8 cellular contexts compared by ENCODE assay signal in genomic region chr15:45402955-45403892, GRCh38. TPM values are rescaled to one million over a fixed set of nuclear protein-coding genes. Genes with fewer than 3 reads are reported as not detected.
A peak's percentile ranks its signal among the peaks of the same experiment; 100 is the strongest.
DNase-seq lines count a peak whose midpoint lies in the region; ATAC-seq lines count a peak whose summit lies in the region.

No MANE protein-coding gene starts in this region.

- peaks cover 25% of the 10 kb centered on the region for H3K36me3 Mint-ChIP-seq in T-helper 2 cell treated with Interferon-gamma antibody and Interleukin-4, amounts not matched to agents 5 μg/mL and 100 μg/mL, for 36 hours (ENCODE audit: low read depth)
- H3K36me3 Mint-ChIP-seq in central memory CD8-positive, alpha-beta T cell (ENCODE audit: insufficient read depth) = peaks cover 22% of the 10 kb centered on the region

- peak overlapping the region; percentile 99 for H3K4me3 Mint-ChIP-seq in T-helper 2 cell treated with Interferon-gamma antibody and Interleukin-4, amounts not matched to agents 5 μg/mL and 100 μg/mL, for 36 hours
- H3K4me3 Mint-ChIP-seq in central memory CD8-positive, alpha-beta T cell = peak overlapping the region; percentile 84

- H3K27me3 Mint-ChIP-seq in T-helper 2 cell treated with Interferon-gamma antibody and Interleukin-4, amounts not matched to agents 5 μg/mL and 100 μg/mL, for 36 hours (ENCODE audit: low read depth) = no peaks in the 10 kb centered on the region
- H3K27me3 Mint-ChIP-seq in central memory CD8-positive, alpha-beta T cell = no peaks in the 10 kb centered on the region

- peaks cover 33% of the 10 kb centered on the region for H3K4me1 Mint-ChIP-seq in T-helper 2 cell treated with Interferon-gamma antibody and Interleukin-4, amounts not matched to agents 5 μg/mL and 100 μg/mL, for 36 hours (ENCODE audit: low read depth)
- peaks cover 27% of the 10 kb centered on the region for H3K4me1 Mint-ChIP-seq in central memory CD8-positive, alpha-beta T cell

- H3K9me3 Mint-ChIP-seq in T-helper 2 cell treated with Interferon-gamma antibody and Interleukin-4, amounts not matched to agents 5 μg/mL and 100 μg/mL, for 36 hours = no peaks in the 10 kb centered on the region
- H3K9me3 Mint-ChIP-seq in central memory CD8-positive, alpha-beta T cell = no peaks in the 10 kb centered on the region

- H3K27ac Mint-ChIP-seq in T-helper 2 cell treated with Interferon-gamma antibody and Interleukin-4, amounts not matched to agents 5 μg/mL and 100 μg/mL, for 36 hours = peak overlapping the region; percentile 86
- H3K27ac Mint-ChIP-seq in central memory CD8-positive, alpha-beta T cell (ENCODE audit: low read depth) = peak overlapping the region; percentile 79

- ATAC-seq in GM19438 (IDR thresholded peaks at IDR 0.05; ENCODE audit: low read depth, unreplicated experiment) = peak; percentile 38
- ATAC-seq in HG03520 (IDR thresholded peaks at IDR 0.05; ENCODE audit: unreplicated experiment) = peak; percentile 28
- peak; percentile 15 for ATAC-seq in central memory CD8-positive, alpha-beta T cell (replicated peaks; ENCODE audit: extremely low read depth, poor library complexity, severe bottlenecking)
- ATAC-seq in left lobe of liver = peak; percentile 60

- DNase-seq in CD1c-positive myeloid dendritic cell (ENCODE audit: extremely low spot score) (peak; percentile 48), left lobe of liver (ENCODE audit: low spot score) (peak; percentile 70), kidney glomerular epithelial cell (lab: John Stamatoyannopoulos, UW) (no peak)
- DNase-seq in T-helper 2 cell treated with Interferon-gamma antibody and Interleukin-4, amounts not matched to agents 5 μg/mL and 100 μg/mL, for 36 hours (ENCODE audit: low spot score) = peak; percentile 26
- no peak for DNase-seq in central memory CD8-positive, alpha-beta T cell (ENCODE audit: low spot score in 2 of 2)
- peak in 2 of 3 experiments; percentile 9 to 14 for DNase-seq in stimulated activated CD4-positive, alpha-beta T cell treated with anti-CD3 and anti-CD28 coated beads, TNF-alpha, amount 100 ng/mL, for 24 hours (ENCODE audit: low read depth in 3 of 3)

RNA-seq across cellular contexts. Expression of gene GATM, which starts 24.9 kb away (rescaled TPM):
- total RNA-seq in left lobe of liver = 570 TPM

Comparison
In these comparisons a context has a peak if more than half of its experiments do, and no peak if none do; other contexts are left out.
1. DNase-seq: peak in CD1c-positive myeloid dendritic cell (single experiment), T-helper 2 cell treated with Interferon-gamma antibody and Interleukin-4, amounts not matched to agents 5 μg/mL and 100 μg/mL, for 36 hours (single experiment), left lobe of liver (single experiment) and stimulated activated CD4-positive, alpha-beta T cell treated with anti-CD3 and anti-CD28 coated beads, TNF-alpha, amount 100 ng/mL, for 24 hours (2 of 3); none in central memory CD8-positive, alpha-beta T cell (0 of 2) and kidney glomerular epithelial cell (single experiment).
2. Peak in every context shown above with its lines, with median percentiles within 50 percentile points of each other: ATAC-seq.